In genomic region chr13:30463820-30464495, GRCh38 we compare ENCODE assay signal across 1 cellular context.
TF ChIP-seq lines count a peak whose summit lies in the region.

No MANE protein-coding gene starts in this region.

TF ChIP-seq in H1, 55 proteins besides CTCF, POLR2A, EP300 and RAD21:
- TF ChIP-seq RNF2 (IDR thresholded peaks at IDR 0.05; ENCODE audit: borderline replicate concordance, low read depth, low read length, missing control alignments, poor library complexity, severe bottlenecking) (no peak), GTF2F1 (IDR thresholded peaks at IDR 0.05; ENCODE audit: borderline replicate concordance, low read depth, low read length) (no peak), ASH2L (IDR thresholded peaks at IDR 0.05; ENCODE audit: low read length) (peak; percentile 36), NANOG (IDR thresholded peaks at IDR 0.05; ENCODE audit: insufficient read depth, low read depth, low read length, poor library complexity, severe bottlenecking) (no peak), SAP30 (IDR thresholded peaks at IDR 0.05; ENCODE audit: insufficient read depth, insufficient replicate concordance, low read length) (peak; percentile 48), KDM4A (IDR thresholded peaks at IDR 0.05; ENCODE audit: low read depth, low read length, severe bottlenecking) (peak; percentile 7), HDAC2 (IDR thresholded peaks at IDR 0.05; ENCODE audit: borderline replicate concordance in 1 of 2, low read depth in 2 of 2, low read length in 2 of 2) (no peak), CHD1 (IDR thresholded peaks at IDR 0.05; ENCODE audit: low read depth, low read length) (peak; percentile 31; the same call in 1 of the 2 replicates)
